In the genomic region with DNA sequence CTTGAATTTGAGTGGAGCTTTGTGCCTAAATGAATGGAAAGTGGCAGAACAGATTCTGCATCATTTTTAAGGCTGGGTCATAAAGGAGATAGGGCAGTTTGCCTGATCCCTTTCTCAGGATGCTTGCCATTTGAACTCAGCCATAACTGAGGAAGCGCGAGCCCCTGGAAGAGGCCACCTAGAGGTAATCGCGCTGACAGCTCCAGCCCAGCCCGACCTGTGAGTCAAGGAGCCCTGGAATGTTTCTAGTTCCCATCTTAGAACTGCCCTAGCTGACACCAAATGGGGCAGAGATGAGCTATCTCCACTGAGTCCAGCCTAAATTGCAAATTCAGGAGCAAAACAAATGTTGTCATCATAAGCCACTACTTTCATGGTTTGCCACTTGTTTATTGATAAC, we compare ENCODE assay signal across 18 cellular contexts.
DNase-seq lines count a peak whose midpoint lies in the region; ATAC-seq and TF ChIP-seq lines count a peak whose summit lies in the region.
"Had no signal": no experiment of that assay in that cellular context is flagged by ENCODE, and none has a peak within 500 bp of the region (broad histone marks: within the 10 kb centered on the region; RNA-seq: fewer than 3 reads in every experiment).

No MANE protein-coding gene starts in this region.

- DNase-seq in NCI-H82 (lab: John Stamatoyannopoulos, UW) (peak; percentile 23), NCI-H82 treated with DMSO at 0.1 percent for 48 hours (lab: John Stamatoyannopoulos, UW; ENCODE audit: unreplicated experiment) (no peak), iPS-NIHi7 (ENCODE audit: extremely low spot score) (peak; percentile 71), retinal pigment epithelial cell (ENCODE audit: low read depth) (no peak), T-helper 9 cell (no peak), lower lobe of right lung (no peak)
- DNase-seq in activated effector memory CD4-positive, alpha-beta T cell treated with anti-CD3 and anti-CD28 coated beads, Interleukin-2, amount 50 U/mL, for 16 hours, result no peak
- DNase-seq: CD8-positive, alpha-beta memory T cell; HCEC 1CT; MV-4-11; NCI-H1417; NCI-H187 treated with DMSO at 0.1 percent for 48 hours; NCI-H446; NCI-H748 treated with DMSO at 0.1 percent for 48 hours had no signal

- H3K27ac ChIP-seq in VCaP, result peak overlapping the region; percentile 0; the same call in 1 of the 2 replicates
- H3K27ac ChIP-seq in lower lobe of right lung, result no peak overlapping the region
- H3K27ac ChIP-seq: BLaER1 treated with 17β-estradiol and CSF1 and Interleukin-3, amounts not matched to agents 10 nM and 100 nM; SJSA1 had no signal

- no peaks in the 10 kb centered on the region for H3K27me3 ChIP-seq in lower lobe of right lung (ENCODE audit: low read depth)
- H3K27me3 ChIP-seq: BLaER1 treated with 17β-estradiol and CSF1 and Interleukin-3, amounts not matched to agents 10 nM and 100 nM; SJSA1 had no signal

- no peak overlapping the region for H3K4me3 ChIP-seq in retinal pigment epithelial cell (ENCODE audit: low read length)
- H3K4me3 ChIP-seq in lower lobe of right lung, result no peak overlapping the region
- H3K4me3 ChIP-seq: BLaER1 treated with 17β-estradiol and CSF1 and Interleukin-3, amounts not matched to agents 10 nM and 100 nM; K562; SJSA1 had no signal

- ATAC-seq in lower lobe of right lung, result no peak
- ATAC-seq: K562 had no signal

- H3K9me3 ChIP-seq in lower lobe of right lung, result no peaks in the 10 kb centered on the region
- H3K9me3 ChIP-seq: BLaER1 treated with 17β-estradiol and CSF1 and Interleukin-3, amounts not matched to agents 10 nM and 100 nM; SJSA1 had no signal

- intact Hi-C loops in lower lobe of right lung (cut with DNase I), result no loop called here

- no peaks in the 10 kb centered on the region for H3K4me1 ChIP-seq in lower lobe of right lung
- H3K4me1 ChIP-seq: BLaER1 treated with 17β-estradiol and CSF1 and Interleukin-3, amounts not matched to agents 10 nM and 100 nM; SJSA1 had no signal

- TF ChIP-seq CTCF in VCaP (conservative IDR thresholded peaks at IDR 0.05) (no peak), retinal pigment epithelial cell (conservative IDR thresholded peaks at IDR 0.05; ENCODE audit: low read depth, low read length) (peak; percentile 14), lower lobe of right lung (IDR thresholded peaks at IDR 0.05) (no peak)

- no peaks in the 10 kb centered on the region for H3K36me3 ChIP-seq in lower lobe of right lung
- H3K36me3 ChIP-seq: BLaER1 treated with 17β-estradiol and CSF1 and Interleukin-3, amounts not matched to agents 10 nM and 100 nM; SJSA1 had no signal

Comparison
In these comparisons a context has a peak if more than half of its experiments do, and no peak if none do; other contexts are left out.
1. DNase-seq: peak in NCI-H82 (single experiment) and iPS-NIHi7 (single experiment); none in NCI-H82 treated with DMSO at 0.1 percent for 48 hours (single experiment), retinal pigment epithelial cell (single experiment), activated effector memory CD4-positive, alpha-beta T cell treated with anti-CD3 and anti-CD28 coated beads, Interleukin-2, amount 50 U/mL, for 16 hours (single experiment), T-helper 9 cell (single experiment) and lower lobe of right lung (single experiment).